ENCODE assay signal across 8 cellular contexts in genomic region chr21:36747815-36748381, GRCh38. TPM values are rescaled to one million over a fixed set of nuclear protein-coding genes. Genes with fewer than 3 reads are reported as not detected.
DNase-seq lines count a peak whose midpoint lies in the region; ATAC-seq lines count a peak whose summit lies in the region.

No MANE protein-coding gene starts in this region.

- 8% methylated on average over 80 of the region's 80 CpGs for WGBS in right cardiac atrium

- H3K36me3 Mint-ChIP-seq in activated naive CD4-positive, alpha-beta T cell treated with anti-CD3 and anti-CD28 coated beads, Interleukin-2, amount 50 U/mL, for 72 hours = peaks cover 0 to 15% of the 10 kb centered on the region in 2 donors

- H3K27me3 ChIP-seq in right cardiac atrium (ENCODE audit: control insufficient read depth, insufficient read depth) = no peaks in the 10 kb centered on the region

- peak overlapping the region; percentile 76 for H3K4me3 ChIP-seq in right cardiac atrium (ENCODE audit: low read length)

- DNase-seq in ELR (ENCODE audit: low read depth) (peak; percentile 51), NCI-H1092 treated with DMSO at 0.1 percent for 48 hours (lab: John Stamatoyannopoulos, UW) (peak; percentile 54), right cardiac atrium (peak; percentile 43 to 85 (median 81)), retina (peak; percentile 66), glomerular visceral epithelial cell (ENCODE audit: extremely low spot score) (no peak)
- DNase-seq in activated naive CD4-positive, alpha-beta T cell treated with anti-CD3 and anti-CD28 coated beads, Interleukin-2, amount 50 U/mL, for 72 hours (ENCODE audit: low spot score in 2 of 2) = peak in 1 of 2 donors; percentile 79

- intact Hi-C loops in right cardiac atrium (cut with DNase I) = loop anchor here in 1 of 4 donors (10.0 kb wide), 1 partner anchor 177 kb away; no protein-coding TSS in a partner anchor

- ATAC-seq in activated naive CD4-positive, alpha-beta T cell treated with anti-CD3 and anti-CD28 coated beads, Interleukin-2, amount 50 U/mL, for 72 hours = peak; percentile 67 to 92
- ATAC-seq in right cardiac atrium (peak; percentile 60 to 63), HG03039 (IDR thresholded peaks at IDR 0.05; ENCODE audit: unreplicated experiment) (no peak), HG03045 (IDR thresholded peaks at IDR 0.05; ENCODE audit: unreplicated experiment) (no peak)

- no peaks in the 10 kb centered on the region for H3K9me3 ChIP-seq in right cardiac atrium (ENCODE audit: control insufficient read depth, low read length)

- no peaks in the 10 kb centered on the region for H3K4me1 ChIP-seq in right cardiac atrium (ENCODE audit: control insufficient read depth, insufficient read depth, low read length)

- no peak overlapping the region for H3K27ac Mint-ChIP-seq in activated naive CD4-positive, alpha-beta T cell treated with anti-CD3 and anti-CD28 coated beads, Interleukin-2, amount 50 U/mL, for 72 hours

- no peak overlapping the region for H3K27ac ChIP-seq in right cardiac atrium (ENCODE audit: low read length)

- H3K9me3 Mint-ChIP-seq in activated naive CD4-positive, alpha-beta T cell treated with anti-CD3 and anti-CD28 coated beads, Interleukin-2, amount 50 U/mL, for 72 hours = no peaks in the 10 kb centered on the region

RNA-seq across cellular contexts. Expression of gene SIM2, which starts 49.0 kb away (rescaled TPM):
- total RNA-seq in activated naive CD4-positive, alpha-beta T cell treated with anti-CD3 and anti-CD28 coated beads, Interleukin-2, amount 50 U/mL, for 72 hours = under 1 TPM; 0.16 to 0.84 TPM
- not detected for total RNA-seq in right cardiac atrium
- not detected for polyA plus RNA-seq in right cardiac atrium

Comparison
In these comparisons a context has a peak if more than half of its experiments do, and no peak if none do; other contexts are left out.
1. ATAC-seq: peak in activated naive CD4-positive, alpha-beta T cell treated with anti-CD3 and anti-CD28 coated beads, Interleukin-2, amount 50 U/mL, for 72 hours (2 of 2) and right cardiac atrium (2 of 2); none in HG03039 (single experiment) and HG03045 (single experiment).